ENCODE assay signal across 35 cellular contexts in genomic region chr11:40393511-40393910, GRCh38.
"Had no signal": no experiment of that assay in that cellular context is flagged by ENCODE, and none has a peak within 500 bp of the region (broad histone marks: within the 10 kb centered on the region; RNA-seq: fewer than 3 reads in every experiment).

No MANE protein-coding gene starts in this region.

- ATAC-seq: activated naive CD8-positive, alpha-beta T cell treated with anti-CD3 and anti-CD28 coated beads, Interleukin-2, amount 50 U/mL, for 24 hours; PC-3; Right ventricle myocardium inferior; SK-N-SH treated with all-trans-retinoic acid at 6 μM for 48 hours; T-cell had no signal

- H3K4me3 ChIP-seq: MG63, Peyer's patch had no signal

- H3K27me3 ChIP-seq: brain microvascular endothelial cell, MG63, Peyer's patch had no signal

- DNase-seq: activated B cell treated with CpG ODN at 0.5 μM for 24 hours; activated CD4-positive, alpha-beta memory T cell treated with anti-CD3 and anti-CD28 coated beads for 36 hours; activated CD4-positive, alpha-beta T cell treated with anti-CD3 and anti-CD28 coated beads for 4 hours; activated CD4-positive, alpha-beta T cell treated with anti-CD3 and anti-CD28 coated beads, Interleukin-2, amount 50 U/mL, for 1 hour; activated CD4-positive, CD25-positive, alpha-beta regulatory T cell treated with anti-CD3 and anti-CD28 coated beads, Interleukin-2, amount 50 U/mL, for 72 hours; activated CD8-positive, alpha-beta memory T cell treated with anti-CD3 and anti-CD28 coated beads, Interleukin-2, amount 50 U/mL, for 48 hours; activated effector memory CD4-positive, alpha-beta T cell treated with Interleukin-2 at 50 U/mL for 16 hours; activated naive CD4-positive, alpha-beta T cell treated with anti-CD3 and anti-CD28 coated beads, Interleukin-2, amount 10 ng/mL, durations not matched to agents 7 days and 5 days; activated naive CD8-positive, alpha-beta T cell treated with anti-CD3 and anti-CD28 coated beads, Interleukin-2, amount 50 U/mL, for 24 hours; activated T-cell treated with anti-CD3 and anti-CD28 coated beads, Interleukin-2, amount 50 U/mL, for 48 hours; aorta; brain microvascular endothelial cell; Kasumi-1; KG1; MG63; NCI-H1048; NCI-H1105 treated with DMSO at 0.1 percent for 48 hours; NCI-H1436; NCI-H1694; NCI-H2081 treated with DMSO at 0.1 percent for 48 hours; NCI-H345; NCI-H510A; NCI-H526; NCI-H748 treated with DMSO at 0.1 percent for 48 hours; NK-92 treated with Interleukin-12 subunit alpha and Interleukin-12 subunit beta, amount 100 ng/mL, for 24 hours; PC-3; Peyer's patch; SIG-M5; T-cell; T-helper 2 cell; T-helper 9 cell had no signal

- H3K36me3 ChIP-seq: brain microvascular endothelial cell, MG63, Peyer's patch had no signal

- H3K27ac ChIP-seq: brain microvascular endothelial cell, Peyer's patch, RWPE1, VCaP had no signal

- H3K9me3 ChIP-seq: MG63, Peyer's patch had no signal

- H3K4me1 ChIP-seq: Peyer's patch had no signal
